ENCODE assay signal across 8 cellular contexts in genomic region chr6:37819802-37820712, GRCh38. TPM values are rescaled to one million over a fixed set of nuclear protein-coding genes. Genes with fewer than 3 reads are reported as not detected.
DNase-seq lines count a peak whose midpoint lies in the region; ATAC-seq and TF ChIP-seq lines count a peak whose summit lies in the region.

No MANE protein-coding gene starts in this region.

- peak overlapping the region; percentile 3 to 100 (median 97) for H3K27ac ChIP-seq in adrenal gland
- H3K27ac ChIP-seq in prostate gland: peak overlapping the region; percentile 96 to 98
- H3K27ac ChIP-seq in vagina: peak overlapping the region; percentile 98

- ATAC-seq in HG03439 (IDR thresholded peaks at IDR 0.05; ENCODE audit: unreplicated experiment) (peak; percentile 14), left cardiac atrium (peak; percentile 17 to 37), HG03457 (IDR thresholded peaks at IDR 0.05; ENCODE audit: unreplicated experiment) (no peak)

- H3K4me3 ChIP-seq in adrenal gland (peak overlapping the region in 3 of 4 donors; percentile 22 to 97 (median 86)), prostate gland (peak overlapping the region; percentile 88 to 92), vagina (peak overlapping the region; percentile 67 to 83)

- no peaks in the 10 kb centered on the region for H3K36me3 ChIP-seq in adrenal gland (replicated peaks in 1 of 2)
- no peaks in the 10 kb centered on the region for H3K36me3 ChIP-seq in prostate gland
- no peaks in the 10 kb centered on the region for H3K36me3 ChIP-seq in vagina

- H3K27me3 ChIP-seq in adrenal gland: no peaks in the 10 kb centered on the region
- no peaks in the 10 kb centered on the region for H3K27me3 ChIP-seq in prostate gland (replicated peaks; ENCODE audit: insufficient read depth)
- H3K27me3 ChIP-seq in vagina: no peaks in the 10 kb centered on the region

- intact Hi-C loops in adrenal gland (cut with DNase I) (loop anchor here (2.0 to 10.0 kb wide), 2 partner anchors 29 to 125 kb away; no protein-coding TSS in a partner anchor), left cardiac atrium (cut with DNase I) (no loop called here), prostate gland (cut with DNase I) (no loop called here), vagina (cut with DNase I) (no loop called here)

- H3K4me1 ChIP-seq in adrenal gland (replicated peaks in 1 of 2): peaks cover 24 to 55% of the 10 kb centered on the region in 2 donors
- H3K4me1 ChIP-seq in prostate gland (replicated peaks): peaks cover 10% of the 10 kb centered on the region
- peaks cover 57% of the 10 kb centered on the region for H3K4me1 ChIP-seq in vagina

- TF ChIP-seq POLR2A in adrenal gland (IDR thresholded peaks at IDR 0.05): no peak
- TF ChIP-seq POLR2A in prostate gland (IDR thresholded peaks at IDR 0.05): no peak
- TF ChIP-seq POLR2A in vagina (IDR thresholded peaks at IDR 0.05): no peak

- WGBS in adrenal gland, 4 donors: 0 to 5% (median 1%) methylated on average over 8 to 70 of the region's 71 CpGs
- WGBS in prostate gland: under 1% methylated on average over 31 of the region's 71 CpGs

- TF ChIP-seq CTCF in adrenal gland (IDR thresholded peaks at IDR 0.05): no peak
- TF ChIP-seq CTCF in prostate gland (IDR thresholded peaks at IDR 0.05): no peak
- no peak for TF ChIP-seq CTCF in vagina (IDR thresholded peaks at IDR 0.05)

- DNase-seq in COLO829 (ENCODE audit: low spot score) (peak; percentile 19), SW480 (ENCODE audit: low spot score) (peak; percentile 76), adrenal gland (peak; percentile 60 to 81 (median 66)), left cardiac atrium (peak; percentile 80), prostate gland (ENCODE audit: low spot score) (peak; percentile 47), vagina (ENCODE audit: extremely low spot score in 2 of 2) (peak in 1 of 2 donors; percentile 87)

- no peaks in the 10 kb centered on the region for H3K9me3 ChIP-seq in adrenal gland (replicated peaks in 1 of 3)
- no peaks in the 10 kb centered on the region for H3K9me3 ChIP-seq in prostate gland
- H3K9me3 ChIP-seq in vagina: no peaks in the 10 kb centered on the region

RNA-seq across cellular contexts. Expression of gene ZFAND3, which starts 0.5 kb away (rescaled TPM):
- 100 to 1,000 TPM in 1 of 8 donors, 10 to 100 TPM in 7; 21.4 to 127 (median 62.2) TPM for total RNA-seq in adrenal gland
- polyA plus RNA-seq in adrenal gland: 100 to 1,000 TPM in 1 of 3 donors, 10 to 100 TPM in 2; 21.6 to 163 (median 28.4) TPM
- 10 to 100 TPM; 61.1 to 83.6 TPM for total RNA-seq in left cardiac atrium
- total RNA-seq in prostate gland: 10 to 100 TPM; 43.5 to 89.1 TPM
- 31.2 TPM for total RNA-seq in vagina

Comparison
In these comparisons a context has a peak if more than half of its experiments do, and no peak if none do; other contexts are left out.
1. intact Hi-C loops: an anchor here in adrenal gland (2.0 to 10.0 kb wide); none called in left cardiac atrium, prostate gland and vagina.